1 cellular context compared by ENCODE assay signal in genomic region chr15:78841891-78842290, GRCh38.
TF ChIP-seq lines count a peak whose summit lies in the region.

No MANE protein-coding gene starts in this region.

TF ChIP-seq in GM12878, 131 proteins besides CTCF, POLR2A, EP300 and RAD21:
- TF ChIP-seq RUNX3 (IDR thresholded peaks at IDR 0.05; ENCODE audit: low read length) (peak; percentile 4; the same call in 1 of the 2 replicates), IKZF1 (conservative IDR thresholded peaks at IDR 0.05) (0 out of 2 replicates have a peak, but pooled peaks have one; percentile 23), EGR1 (IDR thresholded peaks at IDR 0.05; ENCODE audit: borderline replicate concordance in 1 of 2, low read depth in 2 of 2, low read length in 2 of 2) (0 out of 3 replicates have a peak, but pooled peaks of 1 of the 2 experiments have one; percentile 60), BHLHE40 (IDR thresholded peaks at IDR 0.05; ENCODE audit: borderline replicate concordance in 1 of 2, low read depth in 2 of 2, low read length in 1 of 2) (no peak), SKIL (IDR thresholded peaks at IDR 0.05; ENCODE audit: low read depth, poor library complexity, severe bottlenecking) (no peak), IKZF2 (IDR thresholded peaks at IDR 0.05) (peak in 1 of 2 experiments; percentile 4; a peak in 1 of 4 replicates)
